ENCODE assay signal across 9 cellular contexts in genomic region chr6:42449917-42450313, GRCh38. TPM values are rescaled to one million over a fixed set of nuclear protein-coding genes. Genes with fewer than 3 reads are reported as not detected.
A peak's percentile ranks its signal among the peaks of the same experiment; 100 is the strongest.
DNase-seq lines count a peak whose midpoint lies in the region; ATAC-seq lines count a peak whose summit lies in the region.
"Had no signal": no experiment of that assay in that cellular context is flagged by ENCODE, and none has a peak within 500 bp of the region (broad histone marks: within the 10 kb centered on the region; RNA-seq: fewer than 3 reads in every experiment).

No MANE protein-coding gene starts in this region.

- peaks cover 9% of the 10 kb centered on the region for H3K27me3 Mint-ChIP-seq in stimulated activated naive CD8-positive, alpha-beta T cell treated with anti-CD3 and anti-CD28 coated beads, Interleukin-15, Interleukin-2, amounts not matched to agents 100 ng/mL and 50 ng/mL, for 24 hours
- peaks cover 14% of the 10 kb centered on the region for H3K27me3 Mint-ChIP-seq in activated naive CD8-positive, alpha-beta T cell treated with anti-CD3 and anti-CD28 coated beads, Interleukin-2, amount 10 ng/mL, durations not matched to agents 7 days and 5 days

- no peak for DNase-seq in stimulated activated naive CD8-positive, alpha-beta T cell treated with anti-CD3 and anti-CD28 coated beads, Interleukin-15, Interleukin-2, amounts not matched to agents 100 U/mL and 50 U/mL, for 24 hours
- DNase-seq in activated naive CD8-positive, alpha-beta T cell treated with anti-CD3 and anti-CD28 coated beads, Interleukin-2, amount 10 ng/mL, durations not matched to agents 7 days and 5 days, result no peak
- peak; percentile 25 for DNase-seq in left kidney (ENCODE audit: low read depth, low spot score)
- no peak for DNase-seq in DMS153 treated with DMSO at 0.1 percent for 48 hours (lab: John Stamatoyannopoulos, UW; ENCODE audit: unreplicated experiment)
- DNase-seq in cortex of kidney (lab: John Stamatoyannopoulos, UW), result no peak
- DNase-seq in stimulated activated naive CD4-positive, alpha-beta T cell treated with Interleukin-2 at 50 U/mL for 16 hours (lab: John Stamatoyannopoulos, UW), result no peak
- DNase-seq: activated CD4-positive, alpha-beta T cell treated with anti-CD3 and anti-CD28 coated beads, Interleukin-2, amount 50 U/mL, for 4 hours had no signal

- peak overlapping the region; percentile 84 for H3K27ac Mint-ChIP-seq in stimulated activated naive CD8-positive, alpha-beta T cell treated with anti-CD3 and anti-CD28 coated beads, Interleukin-15, Interleukin-2, amounts not matched to agents 100 ng/mL and 50 ng/mL, for 24 hours
- H3K27ac Mint-ChIP-seq in activated naive CD8-positive, alpha-beta T cell treated with anti-CD3 and anti-CD28 coated beads, Interleukin-2, amount 10 ng/mL, durations not matched to agents 7 days and 5 days, result peak overlapping the region; percentile 92

- H3K4me1 Mint-ChIP-seq in stimulated activated naive CD8-positive, alpha-beta T cell treated with anti-CD3 and anti-CD28 coated beads, Interleukin-15, Interleukin-2, amounts not matched to agents 100 ng/mL and 50 ng/mL, for 24 hours (ENCODE audit: low read depth), result peaks cover 66% of the 10 kb centered on the region
- peaks cover 37% of the 10 kb centered on the region for H3K4me1 Mint-ChIP-seq in activated naive CD8-positive, alpha-beta T cell treated with anti-CD3 and anti-CD28 coated beads, Interleukin-2, amount 10 ng/mL, durations not matched to agents 7 days and 5 days

- H3K36me3 Mint-ChIP-seq in stimulated activated naive CD8-positive, alpha-beta T cell treated with anti-CD3 and anti-CD28 coated beads, Interleukin-15, Interleukin-2, amounts not matched to agents 100 ng/mL and 50 ng/mL, for 24 hours (ENCODE audit: low read depth), result peaks cover 4% of the 10 kb centered on the region
- H3K36me3 Mint-ChIP-seq in activated naive CD8-positive, alpha-beta T cell treated with anti-CD3 and anti-CD28 coated beads, Interleukin-2, amount 10 ng/mL, durations not matched to agents 7 days and 5 days, result peaks cover 32% of the 10 kb centered on the region

- POLR2A ChIA-PET in activated naive CD8-positive, alpha-beta T cell treated with anti-CD3 and anti-CD28 coated beads, Interleukin-2, amount 10 ng/mL, durations not matched to agents 7 days and 5 days (lab: Charles Lee), result interaction anchor here (1.3 to 5.5 kb wide), 3 partner anchors 22 to 82 kb away, joined by 3 to 34 read pairs (median 7); no protein-coding TSS in a partner anchor

- H3K9me3 Mint-ChIP-seq in stimulated activated naive CD8-positive, alpha-beta T cell treated with anti-CD3 and anti-CD28 coated beads, Interleukin-15, Interleukin-2, amounts not matched to agents 100 ng/mL and 50 ng/mL, for 24 hours, result no peaks in the 10 kb centered on the region
- no peaks in the 10 kb centered on the region for H3K9me3 Mint-ChIP-seq in activated naive CD8-positive, alpha-beta T cell treated with anti-CD3 and anti-CD28 coated beads, Interleukin-2, amount 10 ng/mL, durations not matched to agents 7 days and 5 days

- H3K4me3 Mint-ChIP-seq in stimulated activated naive CD8-positive, alpha-beta T cell treated with anti-CD3 and anti-CD28 coated beads, Interleukin-15, Interleukin-2, amounts not matched to agents 100 ng/mL and 50 ng/mL, for 24 hours, result peak overlapping the region; percentile 89
- H3K4me3 Mint-ChIP-seq in activated naive CD8-positive, alpha-beta T cell treated with anti-CD3 and anti-CD28 coated beads, Interleukin-2, amount 10 ng/mL, durations not matched to agents 7 days and 5 days, result peak overlapping the region; percentile 100

- ATAC-seq in stimulated activated naive CD8-positive, alpha-beta T cell treated with anti-CD3 and anti-CD28 coated beads, Interleukin-15, Interleukin-2, amounts not matched to agents 100 U/mL and 50 U/mL, for 24 hours, result no peak
- ATAC-seq in activated naive CD8-positive, alpha-beta T cell treated with anti-CD3 and anti-CD28 coated beads, Interleukin-2, amount 10 ng/mL, durations not matched to agents 7 days and 5 days (ENCODE audit: low read depth), result no peak
- no peak for ATAC-seq in HG03442 (IDR thresholded peaks at IDR 0.05; ENCODE audit: unreplicated experiment)

RNA-seq across cellular contexts. Expression of gene TRERF1, which starts 1.8 kb away (rescaled TPM):
- total RNA-seq in activated naive CD8-positive, alpha-beta T cell treated with anti-CD3 and anti-CD28 coated beads, Interleukin-2, amount 10 ng/mL, durations not matched to agents 7 days and 5 days, result 10 to 100 TPM; 21.4 to 21.6 TPM
